In the genomic region with DNA sequence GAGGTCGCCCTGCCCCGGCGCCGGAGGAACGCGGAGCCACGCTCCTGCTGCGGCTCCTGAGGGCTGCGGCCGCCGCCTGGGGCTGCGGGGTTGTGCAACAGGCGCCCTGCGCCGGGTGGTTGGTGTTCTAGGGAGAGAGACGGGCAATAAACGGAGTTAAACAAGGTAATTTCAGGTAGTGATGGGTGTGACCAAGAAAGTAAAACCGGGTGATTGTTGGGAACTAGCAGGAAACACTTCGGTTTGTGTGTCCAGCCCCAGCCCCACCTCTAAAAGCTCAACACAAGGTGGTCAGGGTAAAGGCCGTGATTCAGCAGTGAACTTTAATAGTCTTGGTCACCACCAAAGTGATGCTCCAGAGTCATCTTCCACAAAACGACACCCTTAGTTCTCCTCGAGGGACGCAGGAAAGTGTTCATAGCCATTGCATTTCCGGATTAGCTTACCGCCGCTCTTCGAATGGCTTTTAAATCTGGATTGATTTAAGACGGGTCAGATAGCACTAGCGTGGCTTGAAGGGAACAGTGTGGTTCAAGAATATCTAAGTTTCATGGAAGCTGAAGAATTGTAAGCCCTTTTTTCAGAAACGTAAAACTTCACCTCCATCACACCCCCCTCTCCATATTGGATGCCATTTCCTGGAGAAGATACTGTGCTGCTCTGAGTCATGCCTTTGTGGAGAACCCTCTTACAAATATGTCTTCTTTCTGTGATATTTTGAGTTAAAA, we compare ENCODE assay signal across 1 cellular context.
TF ChIP-seq lines count a peak whose summit lies in the region.

No MANE protein-coding gene starts in this region.

TF ChIP-seq in K562, 482 proteins besides CTCF, POLR2A, EP300 and RAD21 (continues in another document):
- TF ChIP-seq FOSL1 (tag; conservative IDR thresholded peaks at IDR 0.05), result peak; percentile 57
- TF ChIP-seq, protein P1, sequence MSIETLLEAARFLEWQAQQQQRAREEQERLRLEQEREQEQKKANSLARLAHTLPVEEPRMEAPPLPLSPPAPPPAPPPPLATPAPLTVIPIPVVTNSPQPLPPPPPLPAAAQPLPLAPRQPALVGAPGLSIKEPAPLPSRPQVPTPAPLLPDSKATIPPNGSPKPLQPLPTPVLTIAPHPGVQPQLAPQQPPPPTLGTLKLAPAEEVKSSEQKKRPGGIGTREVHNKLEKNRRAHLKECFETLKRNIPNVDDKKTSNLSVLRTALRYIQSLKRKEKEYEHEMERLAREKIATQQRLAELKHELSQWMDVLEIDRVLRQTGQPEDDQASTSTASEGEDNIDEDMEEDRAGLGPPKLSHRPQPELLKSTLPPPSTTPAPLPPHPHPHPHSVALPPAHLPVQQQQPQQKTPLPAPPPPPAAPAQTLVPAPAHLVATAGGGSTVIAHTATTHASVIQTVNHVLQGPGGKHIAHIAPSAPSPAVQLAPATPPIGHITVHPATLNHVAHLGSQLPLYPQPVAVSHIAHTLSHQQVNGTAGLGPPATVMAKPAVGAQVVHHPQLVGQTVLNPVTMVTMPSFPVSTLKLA (conservative IDR thresholded peaks at IDR 0.05), result no peak
- TF ChIP-seq HDAC1 (IDR thresholded peaks at IDR 0.05), result peak in 1 of 2 experiments; percentile 11; a peak in 1 of 4 replicates
- TF ChIP-seq LCOR (CRISPR knock-in tag; IDR thresholded peaks at IDR 0.05), result 0 out of 2 replicates have a peak, but pooled peaks have one; percentile 44
- TF ChIP-seq NCOA6 (IDR thresholded peaks at IDR 0.05), result no peak
- TF ChIP-seq PHF8 (IDR thresholded peaks at IDR 0.05; ENCODE audit: borderline replicate concordance, low read length), result 0 out of 2 replicates have a peak, but pooled peaks have one; percentile 27
- TF ChIP-seq NR2C2 (CRISPR knock-in tag; IDR thresholded peaks at IDR 0.05), result no peak
- peak; percentile 55; the same call in 1 of the 2 replicates for TF ChIP-seq NR2C2 (tag; IDR thresholded peaks at IDR 0.05)
- TF ChIP-seq, protein P2, sequence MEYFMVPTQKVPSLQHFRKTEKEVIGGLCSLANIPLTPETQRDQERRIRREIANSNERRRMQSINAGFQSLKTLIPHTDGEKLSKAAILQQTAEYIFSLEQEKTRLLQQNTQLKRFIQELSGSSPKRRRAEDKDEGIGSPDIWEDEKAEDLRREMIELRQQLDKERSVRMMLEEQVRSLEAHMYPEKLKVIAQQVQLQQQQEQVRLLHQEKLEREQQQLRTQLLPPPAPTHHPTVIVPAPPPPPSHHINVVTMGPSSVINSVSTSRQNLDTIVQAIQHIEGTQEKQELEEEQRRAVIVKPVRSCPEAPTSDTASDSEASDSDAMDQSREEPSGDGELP (CRISPR knock-in tag; IDR thresholded peaks at IDR 0.05; ENCODE audit: borderline replicate concordance), result no peak
- no peak for TF ChIP-seq DNMT1 (IDR thresholded peaks at IDR 0.05)
- TF ChIP-seq, protein P3, sequence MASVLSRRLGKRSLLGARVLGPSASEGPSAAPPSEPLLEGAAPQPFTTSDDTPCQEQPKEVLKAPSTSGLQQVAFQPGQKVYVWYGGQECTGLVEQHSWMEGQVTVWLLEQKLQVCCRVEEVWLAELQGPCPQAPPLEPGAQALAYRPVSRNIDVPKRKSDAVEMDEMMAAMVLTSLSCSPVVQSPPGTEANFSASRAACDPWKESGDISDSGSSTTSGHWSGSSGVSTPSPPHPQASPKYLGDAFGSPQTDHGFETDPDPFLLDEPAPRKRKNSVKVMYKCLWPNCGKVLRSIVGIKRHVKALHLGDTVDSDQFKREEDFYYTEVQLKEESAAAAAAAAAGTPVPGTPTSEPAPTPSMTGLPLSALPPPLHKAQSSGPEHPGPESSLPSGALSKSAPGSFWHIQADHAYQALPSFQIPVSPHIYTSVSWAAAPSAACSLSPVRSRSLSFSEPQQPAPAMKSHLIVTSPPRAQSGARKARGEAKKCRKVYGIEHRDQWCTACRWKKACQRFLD (CRISPR knock-in tag; IDR thresholded peaks at IDR 0.05), result 0 out of 2 replicates have a peak, but pooled peaks have one; percentile 38
- TF ChIP-seq, protein P4, sequence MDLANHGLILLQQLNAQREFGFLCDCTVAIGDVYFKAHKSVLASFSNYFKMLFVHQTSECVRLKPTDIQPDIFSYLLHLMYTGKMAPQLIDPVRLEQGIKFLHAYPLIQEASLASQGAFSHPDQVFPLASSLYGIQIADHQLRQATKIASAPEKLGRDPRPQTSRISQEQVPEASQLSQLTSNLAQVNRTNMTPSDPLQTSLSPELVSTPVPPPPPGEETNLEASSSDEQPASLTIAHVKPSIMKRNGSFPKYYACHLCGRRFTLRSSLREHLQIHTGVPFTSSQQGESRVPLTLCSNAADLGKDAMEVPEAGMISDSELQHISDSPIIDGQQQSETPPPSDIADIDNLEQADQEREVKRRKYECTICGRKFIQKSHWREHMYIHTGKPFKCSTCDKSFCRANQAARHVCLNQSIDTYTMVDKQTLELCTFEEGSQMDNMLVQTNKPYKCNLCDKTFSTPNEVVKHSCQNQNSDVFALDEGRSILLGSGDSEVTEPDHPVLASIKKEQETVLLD (IDR thresholded peaks at IDR 0.05), result peak; percentile 4; the same call in 1 of the 2 replicates
- TF ChIP-seq, protein P5, sequence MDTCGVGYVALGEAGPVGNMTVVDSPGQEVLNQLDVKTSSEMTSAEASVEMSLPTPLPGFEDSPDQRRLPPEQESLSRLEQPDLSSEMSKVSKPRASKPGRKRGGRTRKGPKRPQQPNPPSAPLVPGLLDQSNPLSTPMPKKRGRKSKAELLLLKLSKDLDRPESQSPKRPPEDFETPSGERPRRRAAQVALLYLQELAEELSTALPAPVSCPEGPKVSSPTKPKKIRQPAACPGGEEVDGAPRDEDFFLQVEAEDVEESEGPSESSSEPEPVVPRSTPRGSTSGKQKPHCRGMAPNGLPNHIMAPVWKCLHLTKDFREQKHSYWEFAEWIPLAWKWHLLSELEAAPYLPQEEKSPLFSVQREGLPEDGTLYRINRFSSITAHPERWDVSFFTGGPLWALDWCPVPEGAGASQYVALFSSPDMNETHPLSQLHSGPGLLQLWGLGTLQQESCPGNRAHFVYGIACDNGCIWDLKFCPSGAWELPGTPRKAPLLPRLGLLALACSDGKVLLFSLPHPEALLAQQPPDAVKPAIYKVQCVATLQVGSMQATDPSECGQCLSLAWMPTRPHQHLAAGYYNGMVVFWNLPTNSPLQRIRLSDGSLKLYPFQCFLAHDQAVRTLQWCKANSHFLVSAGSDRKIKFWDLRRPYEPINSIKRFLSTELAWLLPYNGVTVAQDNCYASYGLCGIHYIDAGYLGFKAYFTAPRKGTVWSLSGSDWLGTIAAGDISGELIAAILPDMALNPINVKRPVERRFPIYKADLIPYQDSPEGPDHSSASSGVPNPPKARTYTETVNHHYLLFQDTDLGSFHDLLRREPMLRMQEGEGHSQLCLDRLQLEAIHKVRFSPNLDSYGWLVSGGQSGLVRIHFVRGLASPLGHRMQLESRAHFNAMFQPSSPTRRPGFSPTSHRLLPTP (IDR thresholded peaks at IDR 0.05; ENCODE audit: borderline replicate concordance, extremely low read depth, insufficient read length), result no peak
- TF ChIP-seq JUN (IDR thresholded peaks at IDR 0.05; ENCODE audit: borderline replicate concordance, low read depth, low read length), result 0 out of 2 replicates have a peak, but pooled peaks have one; percentile 4
- TF ChIP-seq JUN (CRISPR knock-in tag; IDR thresholded peaks at IDR 0.05; ENCODE audit: borderline replicate concordance), result no peak
- no peak for TF ChIP-seq DACH1 (IDR thresholded peaks at IDR 0.05; ENCODE audit: partially characterized antibody)
- TF ChIP-seq ZNF561 (CRISPR knock-in tag; conservative IDR thresholded peaks at IDR 0.05), result no peak
- peak; percentile 7; the same call in 1 of the 2 replicates for TF ChIP-seq ZBTB17 (CRISPR knock-in tag; IDR thresholded peaks at IDR 0.05)
- TF ChIP-seq ZFP1 (CRISPR knock-in tag; IDR thresholded peaks at IDR 0.05), result no peak
- peak; percentile 31; the same call in 1 of the 2 replicates for TF ChIP-seq NFE2 (IDR thresholded peaks at IDR 0.05; ENCODE audit: low read depth)
- peak; percentile 3 for TF ChIP-seq MEIS2 (IDR thresholded peaks at IDR 0.05; ENCODE audit: partially characterized antibody)
- TF ChIP-seq ASH1L (IDR thresholded peaks at IDR 0.05; ENCODE audit: borderline replicate concordance, low read depth, partially characterized antibody), result peak; percentile 25
- peak; percentile 97 for TF ChIP-seq CEBPB (tag; IDR thresholded peaks at IDR 0.05)
- no peak for TF ChIP-seq ZNF717 (CRISPR knock-in tag; IDR thresholded peaks at IDR 0.05)
- TF ChIP-seq, protein P6, sequence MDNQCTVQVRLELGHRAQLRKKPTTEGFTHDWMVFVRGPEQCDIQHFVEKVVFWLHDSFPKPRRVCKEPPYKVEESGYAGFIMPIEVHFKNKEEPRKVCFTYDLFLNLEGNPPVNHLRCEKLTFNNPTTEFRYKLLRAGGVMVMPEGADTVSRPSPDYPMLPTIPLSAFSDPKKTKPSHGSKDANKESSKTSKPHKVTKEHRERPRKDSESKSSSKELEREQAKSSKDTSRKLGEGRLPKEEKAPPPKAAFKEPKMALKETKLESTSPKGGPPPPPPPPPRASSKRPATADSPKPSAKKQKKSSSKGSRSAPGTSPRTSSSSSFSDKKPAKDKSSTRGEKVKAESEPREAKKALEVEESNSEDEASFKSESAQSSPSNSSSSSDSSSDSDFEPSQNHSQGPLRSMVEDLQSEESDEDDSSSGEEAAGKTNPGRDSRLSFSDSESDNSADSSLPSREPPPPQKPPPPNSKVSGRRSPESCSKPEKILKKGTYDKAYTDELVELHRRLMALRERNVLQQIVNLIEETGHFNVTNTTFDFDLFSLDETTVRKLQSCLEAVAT (IDR thresholded peaks at IDR 0.05), result 0 out of 4 replicates have a peak, but pooled peaks have one; percentile 6 to 11
- TF ChIP-seq, protein P7, sequence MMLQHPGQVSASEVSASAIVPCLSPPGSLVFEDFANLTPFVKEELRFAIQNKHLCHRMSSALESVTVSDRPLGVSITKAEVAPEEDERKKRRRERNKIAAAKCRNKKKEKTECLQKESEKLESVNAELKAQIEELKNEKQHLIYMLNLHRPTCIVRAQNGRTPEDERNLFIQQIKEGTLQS (IDR thresholded peaks at IDR 0.05), result peak; percentile 34; the same call in 1 of the 2 replicates
- TF ChIP-seq, protein P7 (CRISPR knock-in tag; conservative IDR thresholded peaks at IDR 0.05), result no peak
- TF ChIP-seq CEBPG (CRISPR knock-in tag; IDR thresholded peaks at IDR 0.05), result peak; percentile 90
- peak; percentile 75 to 98 for TF ChIP-seq CEBPG (tag; conservative IDR thresholded peaks at IDR 0.05 in 1 of 2, IDR thresholded peaks at IDR 0.05 in 1 of 2)
- 0 out of 2 replicates have a peak, but pooled peaks have one; percentile 80 for TF ChIP-seq BRD4 (IDR thresholded peaks at IDR 0.05)
- no peak for TF ChIP-seq EWSR1 (IDR thresholded peaks at IDR 0.05; ENCODE audit: borderline replicate concordance, low read depth, partially characterized antibody)
- no peak for TF ChIP-seq PTRF (tag; IDR thresholded peaks at IDR 0.05)
- 0 out of 2 replicates have a peak, but pooled peaks have one; percentile 7 for TF ChIP-seq ZNF830 (CRISPR knock-in tag; IDR thresholded peaks at IDR 0.05)
- no peak for TF ChIP-seq HNRNPLL (IDR thresholded peaks at IDR 0.05; ENCODE audit: low read depth, low read length, poor library complexity, severe bottlenecking)
- TF ChIP-seq SMARCA4 (IDR thresholded peaks at IDR 0.05), result peak; percentile 33; the same call in 1 of the 2 replicates
- TF ChIP-seq NFYB (IDR thresholded peaks at IDR 0.05; ENCODE audit: extremely low read depth, insufficient read length), result no peak
- peak; percentile 58; the same call in 1 of the 2 replicates for TF ChIP-seq CTBP1 (IDR thresholded peaks at IDR 0.05; ENCODE audit: borderline replicate concordance)
- TF ChIP-seq, protein P8, sequence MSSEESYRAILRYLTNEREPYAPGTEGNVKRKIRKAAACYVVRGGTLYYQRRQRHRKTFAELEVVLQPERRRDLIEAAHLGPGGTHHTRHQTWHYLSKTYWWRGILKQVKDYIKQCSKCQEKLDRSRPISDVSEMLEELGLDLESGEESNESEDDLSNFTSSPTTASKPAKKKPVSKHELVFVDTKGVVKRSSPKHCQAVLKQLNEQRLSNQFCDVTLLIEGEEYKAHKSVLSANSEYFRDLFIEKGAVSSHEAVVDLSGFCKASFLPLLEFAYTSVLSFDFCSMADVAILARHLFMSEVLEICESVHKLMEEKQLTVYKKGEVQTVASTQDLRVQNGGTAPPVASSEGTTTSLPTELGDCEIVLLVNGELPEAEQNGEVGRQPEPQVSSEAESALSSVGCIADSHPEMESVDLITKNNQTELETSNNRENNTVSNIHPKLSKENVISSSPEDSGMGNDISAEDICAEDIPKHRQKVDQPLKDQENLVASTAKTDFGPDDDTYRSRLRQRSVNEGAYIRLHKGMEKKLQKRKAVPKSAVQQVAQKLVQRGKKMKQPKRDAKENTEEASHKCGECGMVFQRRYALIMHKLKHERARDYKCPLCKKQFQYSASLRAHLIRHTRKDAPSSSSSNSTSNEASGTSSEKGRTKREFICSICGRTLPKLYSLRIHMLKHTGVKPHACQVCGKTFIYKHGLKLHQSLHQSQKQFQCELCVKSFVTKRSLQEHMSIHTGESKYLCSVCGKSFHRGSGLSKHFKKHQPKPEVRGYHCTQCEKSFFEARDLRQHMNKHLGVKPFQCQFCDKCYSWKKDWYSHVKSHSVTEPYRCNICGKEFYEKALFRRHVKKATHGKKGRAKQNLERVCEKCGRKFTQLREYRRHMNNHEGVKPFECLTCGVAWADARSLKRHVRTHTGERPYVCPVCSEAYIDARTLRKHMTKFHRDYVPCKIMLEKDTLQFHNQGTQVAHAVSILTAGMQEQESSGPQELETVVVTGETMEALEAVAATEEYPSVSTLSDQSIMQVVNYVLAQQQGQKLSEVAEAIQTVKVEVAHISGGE (CRISPR knock-in tag; IDR thresholded peaks at IDR 0.05), result 0 out of 6 replicates have a peak, but pooled peaks of 1 of the 3 experiments have one; percentile 18
- TF ChIP-seq JUND (IDR thresholded peaks at IDR 0.05; ENCODE audit: borderline replicate concordance, low read depth, low read length), result peak; percentile 54; the same call in 1 of the 2 replicates
- TF ChIP-seq JUND (tag; IDR thresholded peaks at IDR 0.05; ENCODE audit: borderline replicate concordance, low read depth, low read length), result no peak
- TF ChIP-seq, protein P9, sequence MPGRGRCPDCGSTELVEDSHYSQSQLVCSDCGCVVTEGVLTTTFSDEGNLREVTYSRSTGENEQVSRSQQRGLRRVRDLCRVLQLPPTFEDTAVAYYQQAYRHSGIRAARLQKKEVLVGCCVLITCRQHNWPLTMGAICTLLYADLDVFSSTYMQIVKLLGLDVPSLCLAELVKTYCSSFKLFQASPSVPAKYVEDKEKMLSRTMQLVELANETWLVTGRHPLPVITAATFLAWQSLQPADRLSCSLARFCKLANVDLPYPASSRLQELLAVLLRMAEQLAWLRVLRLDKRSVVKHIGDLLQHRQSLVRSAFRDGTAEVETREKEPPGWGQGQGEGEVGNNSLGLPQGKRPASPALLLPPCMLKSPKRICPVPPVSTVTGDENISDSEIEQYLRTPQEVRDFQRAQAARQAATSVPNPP (IDR thresholded peaks at IDR 0.05; ENCODE audit: borderline replicate concordance, insufficient read depth, insufficient read length), result no peak
- peak in 1 of 2 experiments; percentile 51; a peak in 2 of 4 replicates for TF ChIP-seq KDM1A (IDR thresholded peaks at IDR 0.05)
- TF ChIP-seq ETV1 (tag; conservative IDR thresholded peaks at IDR 0.05; ENCODE audit: low read depth), result peak; percentile 46
